In the genomic region with DNA sequence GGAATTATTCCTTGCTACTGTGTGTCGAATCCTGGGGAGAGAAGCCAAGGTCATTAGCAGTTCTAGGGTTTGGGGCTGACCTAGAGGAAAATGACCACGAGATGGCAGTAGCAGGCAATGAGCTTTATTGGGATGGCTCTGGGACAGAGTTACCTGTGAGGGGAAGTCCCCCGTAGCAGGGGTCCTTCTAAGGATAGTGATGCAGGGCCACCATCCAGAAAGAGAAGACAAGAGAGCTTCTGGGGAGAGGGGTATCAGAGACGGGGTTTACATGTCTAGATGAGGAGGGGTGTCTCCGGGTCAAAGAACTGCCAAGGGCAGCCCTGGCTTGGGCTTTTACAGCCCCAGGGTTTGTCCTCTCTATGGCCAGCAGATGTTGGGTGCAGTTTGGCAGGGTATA, we compare ENCODE assay signal across 8 cellular contexts. TPM values are rescaled to one million over a fixed set of nuclear protein-coding genes. Genes with fewer than 3 reads are reported as not detected.
A peak's percentile ranks its signal among the peaks of the same experiment; 100 is the strongest.
DNase-seq lines count a peak whose midpoint lies in the region; ATAC-seq and TF ChIP-seq lines count a peak whose summit lies in the region.

No MANE protein-coding gene starts in this region.

- no peaks in the 10 kb centered on the region for H3K36me3 Mint-ChIP-seq in CD4-positive, alpha-beta memory T cell
- H3K36me3 Mint-ChIP-seq in HFFc6 (ENCODE audit: low read depth) (no peaks in the 10 kb centered on the region), progenitor cell of endocrine pancreas (ENCODE audit: insufficient read depth) (no peaks in the 10 kb centered on the region)
- H3K36me3 Mint-ChIP-seq in activated T-helper 2 cell treated with anti-CD3 and anti-CD28 coated beads, Interferon-gamma antibody, Interleukin-2, Interleukin-4, amounts not matched to agents 10 μg/mL and 5 μg/mL and 100 μg/mL, durations not matched to agents 14 hours and 24 hours and 36 hours (ENCODE audit: low read depth): no peaks in the 10 kb centered on the region

- H3K27ac Mint-ChIP-seq in CD4-positive, alpha-beta memory T cell: peak overlapping the region in 4 of 7 donors; percentile 10 to 80 (median 53)
- H3K27ac Mint-ChIP-seq in HFFc6 (no peak overlapping the region), progenitor cell of endocrine pancreas (no peak overlapping the region)
- H3K27ac Mint-ChIP-seq in activated T-helper 2 cell treated with anti-CD3 and anti-CD28 coated beads, Interferon-gamma antibody, Interleukin-2, Interleukin-4, amounts not matched to agents 10 μg/mL and 5 μg/mL and 100 μg/mL, durations not matched to agents 14 hours and 24 hours and 36 hours: no peak overlapping the region

- peaks cover 25 to 40% (median 30%) of the 10 kb centered on the region in 4 donors for H3K4me1 Mint-ChIP-seq in CD4-positive, alpha-beta memory T cell
- peaks cover 20% of the 10 kb centered on the region for H3K4me1 Mint-ChIP-seq in HFFc6 (ENCODE audit: low read depth)
- H3K4me1 Mint-ChIP-seq in progenitor cell of endocrine pancreas (ENCODE audit: low read depth): peaks cover 9% of the 10 kb centered on the region
- H3K4me1 Mint-ChIP-seq in activated T-helper 2 cell treated with anti-CD3 and anti-CD28 coated beads, Interferon-gamma antibody, Interleukin-2, Interleukin-4, amounts not matched to agents 10 μg/mL and 5 μg/mL and 100 μg/mL, durations not matched to agents 14 hours and 24 hours and 36 hours (ENCODE audit: low read depth): peaks cover 36% of the 10 kb centered on the region

- DNase-seq in CD4-positive, alpha-beta memory T cell: peak in 2 of 5 donors; percentile 22 to 39
- DNase-seq in HFFc6: peak; percentile 24
- peak; percentile 80 for DNase-seq in NCI-H748 (lab: John Stamatoyannopoulos, UW; ENCODE audit: unreplicated experiment)
- DNase-seq in activated T-helper 9 cell treated with anti-CD3 and anti-CD28 coated beads, Interleukin-2, amount 50 U/mL, for 16 hours (ENCODE audit: low read depth): peak; percentile 26
- peak in 28 of 42 donors; percentile 32 to 81 (median 56) for DNase-seq in head of caudate nucleus
- DNase-seq in progenitor cell of endocrine pancreas (ENCODE audit: low spot score, unreplicated experiment): peak; percentile 67
- no peak for DNase-seq in activated T-helper 2 cell treated with anti-CD3 and anti-CD28 coated beads, Interferon-gamma antibody, Interleukin-2, Interleukin-4, amounts not matched to agents 10 μg/mL and 5 μg/mL and 100 μg/mL, durations not matched to agents 14 hours and 24 hours and 36 hours (ENCODE audit: low spot score)

- H3K27me3 Mint-ChIP-seq in CD4-positive, alpha-beta memory T cell: peaks cover 0 to 1% of the 10 kb centered on the region in 2 donors
- H3K27me3 Mint-ChIP-seq in HFFc6 (ENCODE audit: insufficient read depth) (peaks cover 19% of the 10 kb centered on the region), progenitor cell of endocrine pancreas (peaks cover 12% of the 10 kb centered on the region)
- H3K27me3 Mint-ChIP-seq in activated T-helper 2 cell treated with anti-CD3 and anti-CD28 coated beads, Interferon-gamma antibody, Interleukin-2, Interleukin-4, amounts not matched to agents 10 μg/mL and 5 μg/mL and 100 μg/mL, durations not matched to agents 14 hours and 24 hours and 36 hours (ENCODE audit: low read depth): peaks cover 7% of the 10 kb centered on the region

- H3K9me3 Mint-ChIP-seq in CD4-positive, alpha-beta memory T cell: no peaks in the 10 kb centered on the region
- H3K9me3 Mint-ChIP-seq in HFFc6: no peaks in the 10 kb centered on the region
- H3K9me3 Mint-ChIP-seq in progenitor cell of endocrine pancreas (ENCODE audit: low read depth): no peaks in the 10 kb centered on the region
- no peaks in the 10 kb centered on the region for H3K9me3 Mint-ChIP-seq in activated T-helper 2 cell treated with anti-CD3 and anti-CD28 coated beads, Interferon-gamma antibody, Interleukin-2, Interleukin-4, amounts not matched to agents 10 μg/mL and 5 μg/mL and 100 μg/mL, durations not matched to agents 14 hours and 24 hours and 36 hours

- no peak overlapping the region for H3K27ac ChIP-seq in CD4-positive, alpha-beta memory T cell (ENCODE audit: low read depth, low read length)

- peak overlapping the region in 1 of 8 donors; percentile 13 for H3K4me3 Mint-ChIP-seq in CD4-positive, alpha-beta memory T cell
- H3K4me3 Mint-ChIP-seq in HFFc6 (no peak overlapping the region), progenitor cell of endocrine pancreas (ENCODE audit: low read depth) (no peak overlapping the region)
- H3K4me3 Mint-ChIP-seq in activated T-helper 2 cell treated with anti-CD3 and anti-CD28 coated beads, Interferon-gamma antibody, Interleukin-2, Interleukin-4, amounts not matched to agents 10 μg/mL and 5 μg/mL and 100 μg/mL, durations not matched to agents 14 hours and 24 hours and 36 hours (ENCODE audit: low read depth): no peak overlapping the region

- H3K36me3 ChIP-seq in CD4-positive, alpha-beta memory T cell (ENCODE audit: insufficient read depth, low read length): no peaks in the 10 kb centered on the region

- peaks cover 23% of the 10 kb centered on the region for H3K4me1 ChIP-seq in CD4-positive, alpha-beta memory T cell (ENCODE audit: insufficient read depth, low read length)

- H3K9me3 ChIP-seq in CD4-positive, alpha-beta memory T cell (ENCODE audit: control insufficient read depth in 1 of 2, low read length in 2 of 2): no peaks in the 10 kb centered on the region

- ATAC-seq in HG03280 (IDR thresholded peaks at IDR 0.05; ENCODE audit: unreplicated experiment): no peak

- CTCF ChIA-PET in CD4-positive, alpha-beta memory T cell (lab: Charles Lee; ENCODE audit: partially characterized antibody): interaction anchor here (0.8 to 5.4 kb wide), 24 partner anchors 10 to 342 kb away, joined by 3 to 26 read pairs (median 4); partner anchors contain the start of gene CHRNE

- intact Hi-C loops in CD4-positive, alpha-beta memory T cell (cut with micrococcal nuclease): loop anchor here (1.0 to 5.0 kb wide), 2 partner anchors 323 to 336 kb away; partner anchors contain the start of gene CHRNE
- intact Hi-C loops in head of caudate nucleus (cut with DNase I): no loop called here
- intact Hi-C loops in activated T-helper 2 cell treated with anti-CD3 and anti-CD28 coated beads, Interferon-gamma antibody, Interleukin-2, Interleukin-4, amounts not matched to agents 10 μg/mL and 5 μg/mL and 100 μg/mL, durations not matched to agents 14 hours and 24 hours and 36 hours (cut with micrococcal nuclease): loop anchor here (1.0 to 10.0 kb wide), 3 partner anchors 60 to 228 kb away; partner anchors contain the start of genes PELP1 and PSMB6

- no peaks in the 10 kb centered on the region for H3K27me3 ChIP-seq in CD4-positive, alpha-beta memory T cell (ENCODE audit: insufficient read depth, low read length)

- no peak overlapping the region for H3K4me3 ChIP-seq in CD4-positive, alpha-beta memory T cell (ENCODE audit: low read length in 2 of 2)

- POLR2A ChIA-PET in CD4-positive, alpha-beta memory T cell (lab: Charles Lee; ENCODE audit: partially characterized antibody): interaction anchor here (0.8 to 1.1 kb wide), 3 partner anchors 11 to 145 kb away, joined by 3 read pairs; partner anchors contain the start of gene MYBBP1A

- peak; percentile 86 for TF ChIP-seq CTCF in HFFc6 (IDR thresholded peaks at IDR 0.05)
- TF ChIP-seq CTCF in progenitor cell of endocrine pancreas (IDR thresholded peaks at IDR 0.05; ENCODE audit: unreplicated experiment): peak; percentile 75

RNA-seq across cellular contexts. Expression of gene GGT6, which starts 6.4 kb away (rescaled TPM):
- not detected for total RNA-seq in CD4-positive, alpha-beta memory T cell
- polyA plus RNA-seq in CD4-positive, alpha-beta memory T cell: not detected
- not detected for total RNA-seq in HFFc6 (2021; fragmentation: NEBNext Ultra II Directional; extraction: Animal tissue kit (Norgen Biotek cat#: 25700))
- total RNA-seq in progenitor cell of endocrine pancreas: not detected in 2 replicates
- total RNA-seq in activated T-helper 2 cell treated with anti-CD3 and anti-CD28 coated beads, Interferon-gamma antibody, Interleukin-2, Interleukin-4, amounts not matched to agents 10 μg/mL and 5 μg/mL and 100 μg/mL, durations not matched to agents 14 hours and 24 hours and 36 hours: not detected in 2 replicates

RNA-seq across cellular contexts. Expression of gene MYBBP1A, which starts 11.6 kb away (rescaled TPM):
- total RNA-seq in CD4-positive, alpha-beta memory T cell: 10 to 100 TPM; 73.4 to 74.7 TPM
- polyA plus RNA-seq in CD4-positive, alpha-beta memory T cell: 10 to 100 TPM; 12.5 to 35.2 TPM
- 10 to 100 TPM; 65.9 to 80.8 (median 71.8) TPM for total RNA-seq in HFFc6 (2021; fragmentation: NEBNext Ultra II Directional; extraction: Animal tissue kit (Norgen Biotek cat#: 25700))
- total RNA-seq in progenitor cell of endocrine pancreas: 55.2 and 55.6 TPM in 2 replicates
- total RNA-seq in activated T-helper 2 cell treated with anti-CD3 and anti-CD28 coated beads, Interferon-gamma antibody, Interleukin-2, Interleukin-4, amounts not matched to agents 10 μg/mL and 5 μg/mL and 100 μg/mL, durations not matched to agents 14 hours and 24 hours and 36 hours: 136 and 137 TPM in 2 replicates

RNA-seq across cellular contexts. Expression of gene SMTNL2, which starts 17.5 kb away (rescaled TPM):
- not detected for total RNA-seq in CD4-positive, alpha-beta memory T cell
- not detected for polyA plus RNA-seq in CD4-positive, alpha-beta memory T cell
- not detected for total RNA-seq in HFFc6 (2021; fragmentation: NEBNext Ultra II Directional; extraction: Animal tissue kit (Norgen Biotek cat#: 25700))
- total RNA-seq in progenitor cell of endocrine pancreas: 8.3 and 8.6 TPM in 2 replicates
- total RNA-seq in activated T-helper 2 cell treated with anti-CD3 and anti-CD28 coated beads, Interferon-gamma antibody, Interleukin-2, Interleukin-4, amounts not matched to agents 10 μg/mL and 5 μg/mL and 100 μg/mL, durations not matched to agents 14 hours and 24 hours and 36 hours: not detected in 2 replicates

Comparison
In these comparisons a context has a peak if more than half of its experiments do, and no peak if none do; other contexts are left out.
1. H3K27ac Mint-ChIP-seq: peak in CD4-positive, alpha-beta memory T cell (4 of 7); none in HFFc6 (single experiment), progenitor cell of endocrine pancreas (single experiment) and activated T-helper 2 cell treated with anti-CD3 and anti-CD28 coated beads, Interferon-gamma antibody, Interleukin-2, Interleukin-4, amounts not matched to agents 10 μg/mL and 5 μg/mL and 100 μg/mL, durations not matched to agents 14 hours and 24 hours and 36 hours (single experiment).